20 cellular contexts compared by ENCODE assay signal in the genomic region with DNA sequence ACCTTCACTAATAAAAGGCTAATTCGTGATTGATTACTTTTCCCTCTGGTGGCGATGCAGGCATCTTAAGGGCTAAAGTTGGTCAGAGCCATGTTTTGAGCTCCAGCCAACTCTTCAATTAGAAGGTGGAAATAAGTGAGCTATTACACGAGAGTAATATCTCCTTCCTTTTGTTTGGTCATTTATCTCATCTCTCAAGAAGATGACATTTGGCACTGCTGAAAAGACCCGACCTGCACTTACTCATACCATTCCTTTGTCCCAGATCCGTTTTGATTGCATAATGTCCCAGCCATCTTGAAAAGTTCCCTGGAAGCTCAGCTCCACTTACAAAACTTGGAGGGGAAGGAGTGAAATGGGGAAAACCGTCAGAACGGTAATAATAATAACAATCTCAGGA.
"Had no signal": no experiment of that assay in that cellular context is flagged by ENCODE, and none has a peak within 500 bp of the region (broad histone marks: within the 10 kb centered on the region; RNA-seq: fewer than 3 reads in every experiment).

No MANE protein-coding gene starts in this region.

- DNase-seq: activated CD4-positive, alpha-beta T cell treated with anti-CD3 and anti-CD28 coated beads, Interleukin-2, amount 50 U/mL, for 4 hours; activated CD4-positive, CD25-positive, alpha-beta regulatory T cell treated with anti-CD3 and anti-CD28 coated beads, Interleukin-2, amount 50 U/mL, for 72 hours; activated naive CD4-positive, alpha-beta T cell treated with Interleukin-2 at 50 U/mL for 16 hours; activated T-cell treated with anti-CD3 and anti-CD28 coated beads for 4 hours; anterior cingulate cortex; brain microvascular endothelial cell; cerebellar nuclear complex; dermis blood vessel endothelial cell; effector memory CD8-positive, alpha-beta T cell; head of caudate nucleus; kidney glomerular epithelial cell; occipital lobe; stimulated activated CD4-positive, alpha-beta T cell treated with anti-CD3 and anti-CD28 coated beads, Interleukin-15, amount 100 ng/mL, for 24 hours; stimulated activated CD4-positive, alpha-beta T cell treated with anti-CD3 and anti-CD28 coated beads, Interleukin-4, amount 100 ng/mL, for 1 hour; stimulated activated naive B cell treated with anti-CD40 and anti-IgM and Interleukin-4, amounts not matched to agents 10 μg/mL and 1 μg/mL and 100 μg/mL, for 72 hours; tibial artery had no signal

- ATAC-seq: activated T-helper 17 cell treated with anti-CD3 and anti-CD28 coated beads, Interleukin-2, amount 50 U/mL, for 72 hours; effector memory CD8-positive, alpha-beta T cell; stimulated activated naive B cell treated with anti-CD40 and anti-IgM and Interleukin-4, amounts not matched to agents 10 μg/mL and 1 μg/mL and 100 μg/mL, for 72 hours had no signal

- H3K4me3 ChIP-seq: right atrium auricular region, skin epidermis, tibial artery, vagina had no signal
